In genomic region chr2:120442923-120443571, GRCh38 we compare ENCODE assay signal across 8 cellular contexts.
A peak's percentile ranks its signal among the peaks of the same experiment; 100 is the strongest.
DNase-seq lines count a peak whose midpoint lies in the region; ATAC-seq and TF ChIP-seq lines count a peak whose summit lies in the region.

No MANE protein-coding gene starts in this region.

- H3K36me3 ChIP-seq in CD8-positive, alpha-beta memory T cell (ENCODE audit: insufficient read depth, low read length): no peaks in the 10 kb centered on the region

- peak overlapping the region in 1 of 8 donors; percentile 19 for H3K27ac Mint-ChIP-seq in CD8-positive, alpha-beta memory T cell
- no peak overlapping the region for H3K27ac Mint-ChIP-seq in T-helper 1 cell treated with Interleukin-12 subunit alpha and Interleukin-12 subunit beta and Interleukin-4 antibody, amounts not matched to agents 30 μg/mL and 1 μg/mL, for 36 hours

- CTCF ChIA-PET in CD8-positive, alpha-beta memory T cell (lab: Charles Lee): no interaction called here
- CTCF ChIA-PET in HEK293T (lab: Yijun Ruan, JAX): interaction anchor here (0.6 kb wide), 1 partner anchor 238 kb away, joined by 3 read pairs; no protein-coding TSS in a partner anchor

- H3K4me1 ChIP-seq in CD8-positive, alpha-beta memory T cell (ENCODE audit: insufficient read depth, low read length): no peaks in the 10 kb centered on the region

- POLR2A ChIA-PET in CD8-positive, alpha-beta memory T cell (lab: Charles Lee): no interaction called here
- POLR2A ChIA-PET in HEK293T (lab: Yijun Ruan, JAX): no interaction called here

- TF ChIP-seq CTCF in omental fat pad (IDR thresholded peaks at IDR 0.05): no peak

- peak overlapping the region in 3 of 7 donors; percentile 32 to 65 (median 34) for H3K4me3 Mint-ChIP-seq in CD8-positive, alpha-beta memory T cell
- peak overlapping the region; percentile 19 for H3K4me3 Mint-ChIP-seq in T-helper 1 cell treated with Interleukin-12 subunit alpha and Interleukin-12 subunit beta and Interleukin-4 antibody, amounts not matched to agents 30 μg/mL and 1 μg/mL, for 36 hours

- peak in 1 of 5 donors; percentile 14 for DNase-seq in CD8-positive, alpha-beta memory T cell
- peak; percentile 19 for DNase-seq in glomerular visceral epithelial cell (ENCODE audit: extremely low spot score)
- DNase-seq in omental fat pad (ENCODE audit: low spot score): no peak
- no peak for DNase-seq in HEK293T (ENCODE audit: extremely low spot score)
- DNase-seq in AML-193 (lab: John Stamatoyannopoulos, UW): no peak
- DNase-seq in SKM-1 (lab: John Stamatoyannopoulos, UW; ENCODE audit: unreplicated experiment): no peak
- no peak for DNase-seq in SKM-1 treated with dmso at 0.1 percent for 144 hours (lab: John Stamatoyannopoulos, UW; ENCODE audit: unreplicated experiment)

- peak overlapping the region; percentile 34 for H3K4me3 ChIP-seq in CD8-positive, alpha-beta memory T cell (ENCODE audit: low read length)

- peaks cover 3% of the 10 kb centered on the region for H3K27me3 ChIP-seq in CD8-positive, alpha-beta memory T cell (ENCODE audit: insufficient read depth, low read length, poor library complexity, severe bottlenecking)

- H3K4me1 Mint-ChIP-seq in CD8-positive, alpha-beta memory T cell: peaks cover 0 to 9% (median 3%) of the 10 kb centered on the region in 3 donors
- no peaks in the 10 kb centered on the region for H3K4me1 Mint-ChIP-seq in T-helper 1 cell treated with Interleukin-12 subunit alpha and Interleukin-12 subunit beta and Interleukin-4 antibody, amounts not matched to agents 30 μg/mL and 1 μg/mL, for 36 hours (ENCODE audit: low read depth)

- peaks cover 34 to 72% of the 10 kb centered on the region in 2 donors for H3K27me3 Mint-ChIP-seq in CD8-positive, alpha-beta memory T cell
- H3K27me3 Mint-ChIP-seq in T-helper 1 cell treated with Interleukin-12 subunit alpha and Interleukin-12 subunit beta and Interleukin-4 antibody, amounts not matched to agents 30 μg/mL and 1 μg/mL, for 36 hours (ENCODE audit: low read depth): peaks cover 54% of the 10 kb centered on the region

- no peak overlapping the region for H3K27ac ChIP-seq in CD8-positive, alpha-beta memory T cell (ENCODE audit: low read depth, low read length)

- no peaks in the 10 kb centered on the region for H3K36me3 Mint-ChIP-seq in CD8-positive, alpha-beta memory T cell
- H3K36me3 Mint-ChIP-seq in T-helper 1 cell treated with Interleukin-12 subunit alpha and Interleukin-12 subunit beta and Interleukin-4 antibody, amounts not matched to agents 30 μg/mL and 1 μg/mL, for 36 hours (ENCODE audit: low read depth): no peaks in the 10 kb centered on the region

- H3K9me3 ChIP-seq in CD8-positive, alpha-beta memory T cell (ENCODE audit: low read length): no peaks in the 10 kb centered on the region

- H3K9me3 Mint-ChIP-seq in CD8-positive, alpha-beta memory T cell: no peaks in the 10 kb centered on the region
- H3K9me3 Mint-ChIP-seq in T-helper 1 cell treated with Interleukin-12 subunit alpha and Interleukin-12 subunit beta and Interleukin-4 antibody, amounts not matched to agents 30 μg/mL and 1 μg/mL, for 36 hours: no peaks in the 10 kb centered on the region

- ATAC-seq in omental fat pad (ENCODE audit: low FRiP score): peak; percentile 33

TF ChIP-seq in HEK293T, 16 proteins besides CTCF, POLR2A, EP300 and RAD21:
- no peak for TF ChIP-seq CTBP1 (IDR thresholded peaks at IDR 0.05; ENCODE audit: borderline replicate concordance)
- TF ChIP-seq FOXA1 (IDR thresholded peaks at IDR 0.05): no peak
- no peak for TF ChIP-seq ZNF384 (IDR thresholded peaks at IDR 0.05)
- no peak for TF ChIP-seq NFRKB (IDR thresholded peaks at IDR 0.05)
- TF ChIP-seq L3MBTL2 (conservative IDR thresholded peaks at IDR 0.05): no peak
- TF ChIP-seq SP1 (IDR thresholded peaks at IDR 0.05): no peak
- no peak for TF ChIP-seq BHLHE40 (IDR thresholded peaks at IDR 0.05; ENCODE audit: borderline replicate concordance)
- no peak for TF ChIP-seq ELF4 (IDR thresholded peaks at IDR 0.05)
- TF ChIP-seq LEF1 (IDR thresholded peaks at IDR 0.05; ENCODE audit: borderline replicate concordance): no peak
- TF ChIP-seq HDGF (IDR thresholded peaks at IDR 0.05; ENCODE audit: borderline replicate concordance): no peak
- no peak for TF ChIP-seq FOXM1 (IDR thresholded peaks at IDR 0.05; ENCODE audit: borderline replicate concordance)
- TF ChIP-seq FOXK2 (IDR thresholded peaks at IDR 0.05): no peak
- no peak for TF ChIP-seq ARNT (IDR thresholded peaks at IDR 0.05)
- no peak for TF ChIP-seq PKNOX1 (IDR thresholded peaks at IDR 0.05)
- TF ChIP-seq SUZ12 (IDR thresholded peaks at IDR 0.05): no peak
- TF ChIP-seq TARDBP (IDR thresholded peaks at IDR 0.05): no peak
